In genomic region chr14:53668861-53669260, GRCh38 we compare ENCODE assay signal across 28 cellular contexts.
DNase-seq lines count a peak whose midpoint lies in the region; ATAC-seq, FAIRE-seq and TF ChIP-seq lines count a peak whose summit lies in the region.
"Had no signal": no experiment of that assay in that cellular context is flagged by ENCODE, and none has a peak within 500 bp of the region (broad histone marks: within the 10 kb centered on the region; RNA-seq: fewer than 3 reads in every experiment).

No MANE protein-coding gene starts in this region.

- no peaks in the 10 kb centered on the region for H3K27me3 Mint-ChIP-seq in activated T-cell treated with anti-CD3 and anti-CD28 coated beads, Interleukin-2, amount 50 U/mL, for 72 hours (ENCODE audit: low read depth)
- H3K27me3 Mint-ChIP-seq: activated naive CD4-positive, alpha-beta T cell treated with anti-CD3 and anti-CD28 coated beads, Interleukin-2, amount 50 U/mL, for 24 hours had no signal

- H3K9me3 Mint-ChIP-seq in activated T-cell treated with anti-CD3 and anti-CD28 coated beads, Interleukin-2, amount 50 U/mL, for 72 hours = peaks cover 6 to 8% of the 10 kb centered on the region in 2 donors

- DNase-seq in LHCN-M2 (ENCODE audit: low read depth) (peak; percentile 70), PC-9 (no peak), fibroblast of pulmonary artery (ENCODE audit: low read depth) (peak; percentile 5), urothelium cell line (ENCODE audit: low spot score) (peak; percentile 26), RKO (ENCODE audit: low spot score) (no peak)
- DNase-seq in activated T-cell treated with anti-CD3 and anti-CD28 coated beads, Interleukin-2, amount 50 U/mL, for 72 hours = no peak
- DNase-seq: activated CD4-positive, alpha-beta T cell treated with anti-CD3 and anti-CD28 coated beads for 48 hours; AML-193; body of pancreas; DMS153; effector CD4-positive, alpha-beta T cell; gastrocnemius medialis; GF-D8; GM23248; islet precursor cell; NCI-H1694 treated with DMSO at 0.1 percent for 48 hours; NCI-H2171 treated with DMSO at 0.1 percent for 48 hours; NCI-H524 treated with DMSO at 0.1 percent for 48 hours; nephron progenitor cell; right cardiac atrium; stimulated activated CD4-positive, alpha-beta T cell treated with anti-CD3 and anti-CD28 coated beads, Interleukin-15, amount 100 ng/mL, for 24 hours had no signal

- no peak overlapping the region for H3K27ac ChIP-seq in PC-9
- H3K27ac ChIP-seq: body of pancreas, epithelial cell of prostate, gastrocnemius medialis, GM23248, parathyroid adenoma, tibial nerve had no signal

- H3K9me2 ChIP-seq in PC-9 (ENCODE audit: insufficient read depth) = no peaks in the 10 kb centered on the region; the same call in 1 of the 2 replicates

- no peaks in the 10 kb centered on the region for H3K79me2 ChIP-seq in PC-9 (ENCODE audit: low read depth)
- H3K79me2 ChIP-seq: parathyroid adenoma had no signal

- no peak overlapping the region for H3K27ac Mint-ChIP-seq in activated T-cell treated with anti-CD3 and anti-CD28 coated beads, Interleukin-2, amount 50 U/mL, for 72 hours
- H3K27ac Mint-ChIP-seq: activated naive CD4-positive, alpha-beta T cell treated with anti-CD3 and anti-CD28 coated beads, Interleukin-2, amount 50 U/mL, for 24 hours; nephron progenitor cell; stimulated activated naive CD8-positive, alpha-beta T cell treated with anti-CD3 and anti-CD28 coated beads, Interleukin-15, Interleukin-2, amounts not matched to agents 100 ng/mL and 50 ng/mL, for 24 hours had no signal

- no peaks in the 10 kb centered on the region for H3K9me3 ChIP-seq in PC-9 (ENCODE audit: insufficient read depth, low read depth)
- H3K9me3 ChIP-seq: body of pancreas, gastrocnemius medialis had no signal

- no peaks in the 10 kb centered on the region for H4K20me1 ChIP-seq in PC-9 (ENCODE audit: insufficient read depth)

- H3K4me1 Mint-ChIP-seq in activated T-cell treated with anti-CD3 and anti-CD28 coated beads, Interleukin-2, amount 50 U/mL, for 72 hours (ENCODE audit: low read depth) = no peaks in the 10 kb centered on the region
- H3K4me1 Mint-ChIP-seq: activated naive CD4-positive, alpha-beta T cell treated with anti-CD3 and anti-CD28 coated beads, Interleukin-2, amount 50 U/mL, for 24 hours had no signal

- H3K4me3 ChIP-seq in PC-9 (no peak overlapping the region), fibroblast of pulmonary artery (replicated peaks; ENCODE audit: low read depth, low read length) (no peak overlapping the region)
- H3K4me3 ChIP-seq: body of pancreas, gastrocnemius medialis, GM23248, tibial nerve had no signal

- no peak overlapping the region for H3K4me2 ChIP-seq in PC-9

- H3K36me3 Mint-ChIP-seq in activated T-cell treated with anti-CD3 and anti-CD28 coated beads, Interleukin-2, amount 50 U/mL, for 72 hours (ENCODE audit: insufficient read depth in 2 of 2) = no peaks in the 10 kb centered on the region
- H3K36me3 Mint-ChIP-seq: activated naive CD4-positive, alpha-beta T cell treated with anti-CD3 and anti-CD28 coated beads, Interleukin-2, amount 50 U/mL, for 24 hours had no signal

- no peaks in the 10 kb centered on the region for H3K27me3 ChIP-seq in PC-9 (ENCODE audit: insufficient read depth, low read depth)
- H3K27me3 ChIP-seq: body of pancreas, gastrocnemius medialis, tibial nerve had no signal

- intact Hi-C loops in PC-9 (cut with micrococcal nuclease; ENCODE audit: unreplicated experiment) = no loop called here

- CTCF ChIA-PET in PC-9 (lab: Charles Lee) = no interaction called here

- H3F3A ChIP-seq in PC-9 (ENCODE audit: insufficient read depth, low read depth) = no peaks in the 10 kb centered on the region

- no TSS peak for BruUV-seq in PC-9 (replicated peaks; lab: Mats Ljungman, UMichigan)

- POLR2A ChIA-PET in PC-9 (lab: Charles Lee; ENCODE audit: unreplicated experiment) = interaction anchor here (0.7 kb wide), 1 partner anchor 23 kb away, joined by 4 read pairs; no protein-coding TSS in a partner anchor

- no peak for ATAC-seq in GM18498 (IDR thresholded peaks at IDR 0.05; ENCODE audit: unreplicated experiment)
- no peak for ATAC-seq in activated T-cell treated with anti-CD3 and anti-CD28 coated beads, Interleukin-2, amount 50 U/mL, for 72 hours (replicated peaks in 1 of 2)
- ATAC-seq: body of pancreas, gastrocnemius medialis, right cardiac atrium, SK-N-SH treated with all-trans-retinoic acid at 6 μM for 48 hours had no signal

- H3K4me1 ChIP-seq in PC-9 (replicated peaks; ENCODE audit: insufficient read depth) = no peaks in the 10 kb centered on the region
- H3K4me1 ChIP-seq: body of pancreas, gastrocnemius medialis, parathyroid adenoma, tibial nerve had no signal

- FAIRE-seq in urothelium cell line (lab: Jason Lieb, UNC) = no peak

- H3K4me3 Mint-ChIP-seq in activated T-cell treated with anti-CD3 and anti-CD28 coated beads, Interleukin-2, amount 50 U/mL, for 72 hours = no peak overlapping the region
- H3K4me3 Mint-ChIP-seq: activated naive CD4-positive, alpha-beta T cell treated with anti-CD3 and anti-CD28 coated beads, Interleukin-2, amount 50 U/mL, for 24 hours; nephron progenitor cell; stimulated activated naive CD8-positive, alpha-beta T cell treated with anti-CD3 and anti-CD28 coated beads, Interleukin-15, Interleukin-2, amounts not matched to agents 100 ng/mL and 50 ng/mL, for 24 hours had no signal

- H3K36me3 ChIP-seq in PC-9 (ENCODE audit: low read depth) = no peaks in the 10 kb centered on the region
- H3K36me3 ChIP-seq: gastrocnemius medialis, tibial nerve had no signal

- TF ChIP-seq CTCF in PC-9 (conservative IDR thresholded peaks at IDR 0.05) = no peak
- no peak for TF ChIP-seq CTCF in fibroblast of pulmonary artery (IDR thresholded peaks at IDR 0.05; ENCODE audit: low read length, missing control alignments)

- H2AFZ ChIP-seq in PC-9 = peak overlapping the region; percentile 39; the same call in 1 of the 2 replicates
- H2AFZ ChIP-seq: GM23248, parathyroid adenoma had no signal

Comparison
In these comparisons a context has a peak if more than half of its experiments do, and no peak if none do; other contexts are left out.
1. DNase-seq: peak in LHCN-M2 (single experiment), fibroblast of pulmonary artery (single experiment) and urothelium cell line (single experiment); none in PC-9 (0 of 2), RKO (single experiment) and activated T-cell treated with anti-CD3 and anti-CD28 coated beads, Interleukin-2, amount 50 U/mL, for 72 hours (0 of 2).